In genomic region chr3:10482631-10483363, GRCh38 we compare ENCODE assay signal across 24 cellular contexts. TPM values are rescaled to one million over a fixed set of nuclear protein-coding genes. Genes with fewer than 3 reads are reported as not detected.
DNase-seq lines count a peak whose midpoint lies in the region; ATAC-seq, FAIRE-seq and TF ChIP-seq lines count a peak whose summit lies in the region.
"Had no signal": no experiment of that assay in that cellular context is flagged by ENCODE, and none has a peak within 500 bp of the region (broad histone marks: within the 10 kb centered on the region; RNA-seq: fewer than 3 reads in every experiment).

No MANE protein-coding gene starts in this region.

- no peak overlapping the region for H3K9ac ChIP-seq in kidney (ENCODE audit: low read length in 2 of 2)

- no peak for ATAC-seq in Right ventricle myocardium inferior
- no peak for ATAC-seq in left ventricle myocardium superior
- ATAC-seq in GM18868 (IDR thresholded peaks at IDR 0.05; ENCODE audit: unreplicated experiment) = no peak
- ATAC-seq: A549, GM12878 had no signal

- no peak for TF ChIP-seq CTCF in dorsolateral prefrontal cortex (IDR thresholded peaks at IDR 0.05 in 54 of 56, conservative IDR thresholded peaks at IDR 0.05 in 2 of 56; ENCODE audit: low read depth in 1 of 56, partially characterized antibody in 56 of 56)
- TF ChIP-seq CTCF in kidney (IDR thresholded peaks at IDR 0.05; ENCODE audit: borderline replicate concordance, extremely low read depth, insufficient read depth) = no peak
- TF ChIP-seq CTCF in vagina (IDR thresholded peaks at IDR 0.05) = no peak

- no peak for TF ChIP-seq POLR2A in vagina (IDR thresholded peaks at IDR 0.05)

- H3K4me3 ChIP-seq in dorsolateral prefrontal cortex (no peak overlapping the region), kidney (ENCODE audit: low read length in 2 of 2) (no peak overlapping the region), vagina (no peak overlapping the region)
- H3K4me3 ChIP-seq: A549, GM12878 had no signal

- peak; percentile 34 for DNase-seq in Right ventricle myocardium inferior (ENCODE audit: missing footprints)
- DNase-seq in left ventricle myocardium superior = no peak
- no peak for DNase-seq in dorsolateral prefrontal cortex
- peak; percentile 49 for DNase-seq in kidney
- no peak for DNase-seq in vagina (ENCODE audit: extremely low spot score in 2 of 2)
- no peak for DNase-seq in COLO668 (lab: John Stamatoyannopoulos, UW; ENCODE audit: unreplicated experiment)
- DNase-seq: AML-193; Calu3; CD4-positive, alpha-beta memory T cell; DND-41; EL; HCEC 1CT; IMR-90 had no signal

- no peak for FAIRE-seq in kidney (lab: Jason Lieb, UNC)
- FAIRE-seq: A549, GM12878, GM19239, H54 had no signal

- intact Hi-C loops in Right ventricle myocardium inferior (cut with DNase I) (no loop called here), left ventricle myocardium superior (cut with micrococcal nuclease) (no loop called here), dorsolateral prefrontal cortex (cut with DNase I) (no loop called here), kidney (cut with DNase I) (no loop called here), vagina (cut with DNase I) (no loop called here)

- H3K27ac ChIP-seq in dorsolateral prefrontal cortex = peak overlapping the region in 38 of 59 donors; percentile 7 to 79 (median 56)
- no peak overlapping the region for H3K27ac ChIP-seq in kidney (ENCODE audit: low read depth in 2 of 2, low read length in 2 of 2)
- H3K27ac ChIP-seq in temporal lobe (ENCODE audit: low read depth, low read length) = peak overlapping the region; percentile 11
- no peak overlapping the region for H3K27ac ChIP-seq in vagina
- H3K27ac ChIP-seq: 22Rv1, A549, HL-60 had no signal

- H3K9me3 ChIP-seq in kidney (ENCODE audit: control insufficient read depth in 1 of 2, low read length in 2 of 2) = no peaks in the 10 kb centered on the region
- no peaks in the 10 kb centered on the region for H3K9me3 ChIP-seq in vagina
- H3K9me3 ChIP-seq: A549 had no signal

- no peaks in the 10 kb centered on the region for H3K4me1 ChIP-seq in kidney (ENCODE audit: control insufficient read depth in 1 of 2, insufficient read depth in 1 of 2, low read depth in 1 of 2, low read length in 2 of 2)
- no peaks in the 10 kb centered on the region for H3K4me1 ChIP-seq in vagina
- H3K4me1 ChIP-seq: A549 had no signal

- H3K27me3 ChIP-seq in dorsolateral prefrontal cortex = no peaks in the 10 kb centered on the region
- H3K27me3 ChIP-seq in vagina = no peaks in the 10 kb centered on the region

- H3K36me3 ChIP-seq in kidney (ENCODE audit: control insufficient read depth in 1 of 2, insufficient read depth in 2 of 2, low read length in 2 of 2) (no peaks in the 10 kb centered on the region), vagina (no peaks in the 10 kb centered on the region)

RNA-seq across cellular contexts. Expression of gene ATP2B2, which starts 22.6 kb away (rescaled TPM):
- 0.14 TPM for total RNA-seq in Right ventricle myocardium inferior
- total RNA-seq in left ventricle myocardium superior = not detected
- total RNA-seq in dorsolateral prefrontal cortex = 100 to 1,000 TPM in 119 of 120 experiments, 10 to 100 TPM in 1; 87.6 to 447 (median 301) TPM
- 0.19 TPM for total RNA-seq in kidney
- polyA plus RNA-seq in kidney (ENCODE audit: insufficient read depth, low read depth, low replicate concordance) = 0.22 TPM
- 76.2 TPM for total RNA-seq in temporal lobe
- 0.25 TPM for total RNA-seq in vagina
- total RNA-seq: Calu3; CD4-positive, alpha-beta memory T cell; G401; GM12878 had no signal
- polyA plus RNA-seq: BJ; CD14-positive monocyte; CD4-positive, alpha-beta memory T cell had no signal

Comparison
In these comparisons a context has a peak if more than half of its experiments do, and no peak if none do; other contexts are left out.
1. DNase-seq: peak in Right ventricle myocardium inferior (single experiment) and kidney (single experiment); none in left ventricle myocardium superior (single experiment), dorsolateral prefrontal cortex (0 of 10), vagina (0 of 2) and COLO668 (single experiment).
2. H3K27ac ChIP-seq: peak in dorsolateral prefrontal cortex (38 of 59) and temporal lobe (single experiment); none in kidney (0 of 2) and vagina (single experiment).
3. RNA of gene ATP2B2, which starts 22.6 kb away (total RNA-seq): 87.6 to 447 TPM in dorsolateral prefrontal cortex and 76.2 TPM in temporal lobe (single experiment); 0.25 TPM in vagina (single experiment), 0.19 TPM in kidney (single experiment), 0.14 TPM in Right ventricle myocardium inferior (single experiment) and not detected in left ventricle myocardium superior (single experiment); every median in the first group is over 10 times any median in the second.